In genomic region chr10:73865459-73866442, GRCh38 we compare ENCODE assay signal across 8 cellular contexts. TPM values are rescaled to one million over a fixed set of nuclear protein-coding genes. Genes with fewer than 3 reads are reported as not detected.
A peak's percentile ranks its signal among the peaks of the same experiment; 100 is the strongest.
DNase-seq lines count a peak whose midpoint lies in the region; ATAC-seq and TF ChIP-seq lines count a peak whose summit lies in the region.

No MANE protein-coding gene starts in this region.

- H3K9me3 Mint-ChIP-seq in activated B cell treated with CpG ODN at 0.5 μM for 24 hours, result no peaks in the 10 kb centered on the region

- CTCF ChIA-PET in activated B cell treated with CpG ODN at 0.5 μM for 24 hours (lab: Charles Lee) (interaction anchor here (2.1 kb wide), 2 partner anchors 14 to 20 kb away, joined by 6 to 15 read pairs; no protein-coding TSS in a partner anchor), HEK293T (lab: Yijun Ruan, JAX) (interaction anchor here (0.6 to 1.0 kb wide), 2 partner anchors 14 to 1333 kb away, joined by 3 read pairs; no protein-coding TSS in a partner anchor)

- H3K4me1 Mint-ChIP-seq in activated B cell treated with CpG ODN at 0.5 μM for 24 hours, result peaks cover 46% of the 10 kb centered on the region

- H3K27ac Mint-ChIP-seq in activated B cell treated with CpG ODN at 0.5 μM for 24 hours, result peak overlapping the region; percentile 96

- H3K27me3 ChIP-seq in effector memory CD4-positive, alpha-beta T cell (replicated peaks; ENCODE audit: control insufficient read depth, insufficient read depth, low read length, poor library complexity, severe bottlenecking), result no peaks in the 10 kb centered on the region

- H3K9me3 ChIP-seq in effector memory CD4-positive, alpha-beta T cell (ENCODE audit: control insufficient read depth, low read length), result no peaks in the 10 kb centered on the region

- peaks cover 10% of the 10 kb centered on the region for H3K36me3 ChIP-seq in effector memory CD4-positive, alpha-beta T cell (ENCODE audit: control insufficient read depth, insufficient read depth, low read length)

- DNase-seq in activated B cell treated with CpG ODN at 0.5 μM for 24 hours (peak; percentile 46), HEK293T (ENCODE audit: extremely low spot score) (no peak), cerebellar cortex (ENCODE audit: low spot score) (no peak)
- DNase-seq in effector memory CD4-positive, alpha-beta T cell, result peak; percentile 18 to 48 (median 31)
- peak; percentile 47 for DNase-seq in stimulated activated CD4-positive, alpha-beta T cell treated with anti-CD3 and anti-CD28 coated beads, Interleukin-4, amount 100 ng/mL, for 24 hours

- peaks cover 37% of the 10 kb centered on the region for H3K4me1 ChIP-seq in effector memory CD4-positive, alpha-beta T cell (ENCODE audit: control insufficient read depth, insufficient read depth, low read length, poor library complexity, severe bottlenecking)

- no peak for TF ChIP-seq CTCF in activated B cell treated with CpG ODN at 0.5 μM for 24 hours (IDR thresholded peaks at IDR 0.05)

- ATAC-seq in GM19023 (IDR thresholded peaks at IDR 0.05; ENCODE audit: unreplicated experiment) (peak; percentile 72), HG03280 (IDR thresholded peaks at IDR 0.05; ENCODE audit: unreplicated experiment) (peak; percentile 51), activated B cell treated with CpG ODN at 0.5 μM for 24 hours (ENCODE audit: low read depth) (peak; percentile 93), GM18873 (IDR thresholded peaks at IDR 0.05; ENCODE audit: low FRiP score, unreplicated experiment) (no peak)

- H3K27ac ChIP-seq in effector memory CD4-positive, alpha-beta T cell (ENCODE audit: insufficient read depth, low read length, poor library complexity, severe bottlenecking), result peak overlapping the region; percentile 72

- intact Hi-C loops in activated B cell treated with CpG ODN at 0.5 μM for 24 hours (cut with micrococcal nuclease), result loop anchor here (1.0 kb wide), 2 partner anchors 10 to 16 kb away; no protein-coding TSS in a partner anchor

- H3K4me3 Mint-ChIP-seq in activated B cell treated with CpG ODN at 0.5 μM for 24 hours, result peak overlapping the region; percentile 73

- H3K4me3 ChIP-seq in effector memory CD4-positive, alpha-beta T cell (ENCODE audit: insufficient read depth, low read depth, low read length, poor library complexity, severe bottlenecking), result peak overlapping the region; percentile 49

- POLR2A ChIA-PET in activated B cell treated with CpG ODN at 0.5 μM for 24 hours (lab: Charles Lee), result interaction anchor here (0.6 to 3.5 kb wide), 8 partner anchors 9 to 1369 kb away, joined by 3 to 33 read pairs (median 4); partner anchors contain the start of genes ADK, CAMK2G and CFAP70
- POLR2A ChIA-PET in HEK293T (lab: Yijun Ruan, JAX), result interaction anchor here (0.9 kb wide), 1 partner anchor 12 kb away, joined by 4 read pairs; no protein-coding TSS in a partner anchor

- no peaks in the 10 kb centered on the region for H3K27me3 Mint-ChIP-seq in activated B cell treated with CpG ODN at 0.5 μM for 24 hours

- H3K36me3 Mint-ChIP-seq in activated B cell treated with CpG ODN at 0.5 μM for 24 hours (ENCODE audit: low read depth), result peaks cover 11% of the 10 kb centered on the region

TF ChIP-seq in HEK293T, 16 proteins besides CTCF, POLR2A, EP300 and RAD21:
- TF ChIP-seq BHLHE40 (IDR thresholded peaks at IDR 0.05; ENCODE audit: borderline replicate concordance) (no peak), SUZ12 (IDR thresholded peaks at IDR 0.05) (no peak), HDGF (IDR thresholded peaks at IDR 0.05; ENCODE audit: borderline replicate concordance) (no peak), TARDBP (IDR thresholded peaks at IDR 0.05) (no peak), FOXK2 (IDR thresholded peaks at IDR 0.05) (no peak), NFRKB (IDR thresholded peaks at IDR 0.05) (no peak), SP1 (IDR thresholded peaks at IDR 0.05) (no peak), L3MBTL2 (conservative IDR thresholded peaks at IDR 0.05) (no peak), ZNF384 (IDR thresholded peaks at IDR 0.05) (no peak), ELF4 (IDR thresholded peaks at IDR 0.05) (no peak), FOXA1 (IDR thresholded peaks at IDR 0.05) (no peak), FOXM1 (IDR thresholded peaks at IDR 0.05; ENCODE audit: borderline replicate concordance) (no peak), ARNT (IDR thresholded peaks at IDR 0.05) (no peak), CTBP1 (IDR thresholded peaks at IDR 0.05; ENCODE audit: borderline replicate concordance) (no peak), LEF1 (IDR thresholded peaks at IDR 0.05; ENCODE audit: borderline replicate concordance) (no peak), PKNOX1 (IDR thresholded peaks at IDR 0.05) (no peak)

RNA-seq across cellular contexts. Expression of gene CAMK2G, which starts 8.6 kb away (rescaled TPM):
- total RNA-seq in activated B cell treated with CpG ODN at 0.5 μM for 24 hours, result 17.8 and 19.9 TPM in 2 replicates

RNA-seq across cellular contexts. Expression of gene PLAU, which starts 45.2 kb away (rescaled TPM):
- 0.10 TPM in 1 of 2 replicates, not detected in the other for total RNA-seq in activated B cell treated with CpG ODN at 0.5 μM for 24 hours

RNA-seq across cellular contexts. Expression of gene NDST2, which starts 54.4 kb away (rescaled TPM):
- total RNA-seq in activated B cell treated with CpG ODN at 0.5 μM for 24 hours, result 59.4 and 61.7 TPM in 2 replicates

Comparison
In these comparisons a context has a peak if more than half of its experiments do, and no peak if none do; other contexts are left out.
1. DNase-seq: peak in activated B cell treated with CpG ODN at 0.5 μM for 24 hours (single experiment), effector memory CD4-positive, alpha-beta T cell (3 of 3) and stimulated activated CD4-positive, alpha-beta T cell treated with anti-CD3 and anti-CD28 coated beads, Interleukin-4, amount 100 ng/mL, for 24 hours (single experiment); none in HEK293T (single experiment) and cerebellar cortex (single experiment).